Comparison of ENCODE assay signal across 1 cellular context in the genomic region with DNA sequence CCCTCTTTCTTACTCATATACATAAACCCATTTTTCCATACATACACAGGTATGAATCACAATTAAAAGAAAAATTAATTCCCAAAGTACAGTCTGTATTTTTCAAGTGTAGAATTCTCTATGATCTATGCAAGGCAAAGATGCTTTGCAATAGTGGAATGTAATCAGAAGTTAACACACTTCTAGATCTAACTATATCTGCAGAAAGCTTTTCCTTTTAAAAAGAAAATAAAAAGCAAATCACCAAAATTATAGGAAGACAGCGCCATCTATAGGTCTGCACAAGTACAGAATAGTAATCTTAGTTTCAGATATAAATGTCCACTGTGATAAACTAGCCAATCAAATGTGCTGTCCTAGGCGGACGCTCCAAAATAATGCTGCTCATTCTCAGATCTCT.
A peak's percentile ranks its signal among the peaks of the same experiment; 100 is the strongest.
TF ChIP-seq lines count a peak whose summit lies in the region.

No MANE protein-coding gene starts in this region.

TF ChIP-seq in HepG2, 621 proteins besides CTCF, POLR2A, EP300 and RAD21 (continued from another document):
- peak; percentile 92 for TF ChIP-seq ARID3A (IDR thresholded peaks at IDR 0.05; ENCODE audit: low read depth, low read length)
- peak; percentile 39; the same call in 1 of the 2 replicates for TF ChIP-seq ZBED4 (CRISPR knock-in tag; IDR thresholded peaks at IDR 0.05; ENCODE audit: borderline replicate concordance)
- no peak for TF ChIP-seq YEATS4 (CRISPR knock-in tag; IDR thresholded peaks at IDR 0.05; ENCODE audit: borderline replicate concordance)
- TF ChIP-seq, protein P1, sequence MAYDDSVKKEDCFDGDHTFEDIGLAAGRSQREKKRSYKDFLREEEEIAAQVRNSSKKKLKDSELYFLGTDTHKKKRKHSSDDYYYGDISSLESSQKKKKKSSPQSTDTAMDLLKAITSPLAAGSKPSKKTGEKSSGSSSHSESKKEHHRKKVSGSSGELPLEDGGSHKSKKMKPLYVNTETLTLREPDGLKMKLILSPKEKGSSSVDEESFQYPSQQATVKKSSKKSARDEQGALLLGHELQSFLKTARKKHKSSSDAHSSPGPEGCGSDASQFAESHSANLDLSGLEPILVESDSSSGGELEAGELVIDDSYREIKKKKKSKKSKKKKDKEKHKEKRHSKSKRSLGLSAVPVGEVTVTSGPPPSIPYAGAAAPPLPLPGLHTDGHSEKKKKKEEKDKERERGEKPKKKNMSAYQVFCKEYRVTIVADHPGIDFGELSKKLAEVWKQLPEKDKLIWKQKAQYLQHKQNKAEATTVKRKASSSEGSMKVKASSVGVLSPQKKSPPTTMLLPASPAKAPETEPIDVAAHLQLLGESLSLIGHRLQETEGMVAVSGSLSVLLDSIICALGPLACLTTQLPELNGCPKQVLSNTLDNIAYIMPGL (CRISPR knock-in tag; IDR thresholded peaks at IDR 0.05; ENCODE audit: borderline replicate concordance in 1 of 2, low read depth in 1 of 2) = peak in 1 of 2 experiments; percentile 29; a peak in 1 of 4 replicates
- TF ChIP-seq STAG1 (CRISPR knock-in tag; IDR thresholded peaks at IDR 0.05) = peak; percentile 74
- TF ChIP-seq, protein P2, sequence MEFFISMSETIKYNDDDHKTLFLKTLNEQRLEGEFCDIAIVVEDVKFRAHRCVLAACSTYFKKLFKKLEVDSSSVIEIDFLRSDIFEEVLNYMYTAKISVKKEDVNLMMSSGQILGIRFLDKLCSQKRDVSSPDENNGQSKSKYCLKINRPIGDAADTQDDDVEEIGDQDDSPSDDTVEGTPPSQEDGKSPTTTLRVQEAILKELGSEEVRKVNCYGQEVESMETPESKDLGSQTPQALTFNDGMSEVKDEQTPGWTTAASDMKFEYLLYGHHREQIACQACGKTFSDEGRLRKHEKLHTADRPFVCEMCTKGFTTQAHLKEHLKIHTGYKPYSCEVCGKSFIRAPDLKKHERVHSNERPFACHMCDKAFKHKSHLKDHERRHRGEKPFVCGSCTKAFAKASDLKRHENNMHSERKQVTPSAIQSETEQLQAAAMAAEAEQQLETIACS (CRISPR knock-in tag; IDR thresholded peaks at IDR 0.05) = no peak
- no peak for TF ChIP-seq SRSF1 (optimal IDR thresholded peaks at IDR 0.05; ENCODE audit: low read depth, low read length)
- TF ChIP-seq TFE3 (CRISPR knock-in tag; IDR thresholded peaks at IDR 0.05) = 0 out of 2 replicates have a peak, but pooled peaks have one; percentile 22
- TF ChIP-seq SMAD3 (CRISPR knock-in tag; IDR thresholded peaks at IDR 0.05) = 0 out of 2 replicates have a peak, but pooled peaks have one; percentile 31
- no peak for TF ChIP-seq PATZ1 (CRISPR knock-in tag; IDR thresholded peaks at IDR 0.05)
- no peak for TF ChIP-seq NKX3-1 (CRISPR knock-in tag; IDR thresholded peaks at IDR 0.05)
- 0 out of 2 replicates have a peak, but pooled peaks have one; percentile 46 for TF ChIP-seq MIXL1 (CRISPR knock-in tag; IDR thresholded peaks at IDR 0.05)
- TF ChIP-seq SMYD3 (CRISPR knock-in tag; IDR thresholded peaks at IDR 0.05) = peak; percentile 63; the same call in 1 of the 2 replicates
- TF ChIP-seq ZFP36L2 (CRISPR knock-in tag; IDR thresholded peaks at IDR 0.05) = peak; percentile 55; the same call in 1 of the 2 replicates
- peak; percentile 51; the same call in 1 of the 2 replicates for TF ChIP-seq SMC3 (IDR thresholded peaks at IDR 0.05; ENCODE audit: low read length)
